In genomic region chr11:129416080-129416820, GRCh38 we compare ENCODE assay signal across 1 cellular context.
TF ChIP-seq lines count a peak whose summit lies in the region.

No MANE protein-coding gene starts in this region.

TF ChIP-seq in GM23338, 12 proteins besides CTCF, POLR2A, EP300 and RAD21 (continued from another document):
- TF ChIP-seq ZNF462 (CRISPR knock-in tag; IDR thresholded peaks at IDR 0.05) = no peak
- TF ChIP-seq REST (IDR thresholded peaks at IDR 0.05; ENCODE audit: unreplicated experiment) = no peak
- TF ChIP-seq ETS1 (IDR thresholded peaks at IDR 0.05) = no peak
- no peak for TF ChIP-seq ZNF331 (CRISPR knock-in tag; IDR thresholded peaks at IDR 0.05; ENCODE audit: low read depth)
TF ChIP-seq in GM23338: peak in this region for 0.
